8 cellular contexts compared by ENCODE assay signal in genomic region chr12:39620664-39621658, GRCh38. TPM values are rescaled to one million over a fixed set of nuclear protein-coding genes. Genes with fewer than 3 reads are reported as not detected.
A peak's percentile ranks its signal among the peaks of the same experiment; 100 is the strongest.
DNase-seq lines count a peak whose midpoint lies in the region; ATAC-seq, FAIRE-seq and TF ChIP-seq lines count a peak whose summit lies in the region.

No MANE protein-coding gene starts in this region.

- TF ChIP-seq CTCF in colonic mucosa (IDR thresholded peaks at IDR 0.05): no peak
- TF ChIP-seq CTCF in neural crest cell (conservative IDR thresholded peaks at IDR 0.05): no peak

- peak overlapping the region; percentile 35 for H3K4me3 ChIP-seq in colonic mucosa

- no peaks in the 10 kb centered on the region for H3K9me3 Mint-ChIP-seq in neural crest cell

- peak overlapping the region; percentile 65 for H3K27ac ChIP-seq in colonic mucosa

- H3K9ac ChIP-seq in colonic mucosa (ENCODE audit: low read depth in 2 of 2, low read length in 2 of 2): peak overlapping the region; percentile 6 to 78

- no peak for TF ChIP-seq POLR2A in H54 (IDR thresholded peaks at IDR 0.05; ENCODE audit: low read depth, low read length)

- peaks cover 8% of the 10 kb centered on the region for H3K4me1 Mint-ChIP-seq in neural crest cell

- H3K27me3 ChIP-seq in colonic mucosa: no peaks in the 10 kb centered on the region

- H3K9me3 ChIP-seq in colonic mucosa: no peaks in the 10 kb centered on the region

- intact Hi-C loops in colonic mucosa (cut with DNase I): no loop called here

- H3K27me3 Mint-ChIP-seq in neural crest cell (ENCODE audit: low read depth): no peaks in the 10 kb centered on the region

- no peak overlapping the region for H3K27ac Mint-ChIP-seq in neural crest cell (ENCODE audit: unreplicated experiment)

- no peaks in the 10 kb centered on the region for H3K36me3 ChIP-seq in colonic mucosa

- DNase-seq in T-helper 1 cell (peak in 4 of 5 donors; percentile 16 to 83 (median 23)), colonic mucosa (no peak), neural crest cell (ENCODE audit: low read depth, low spot score) (no peak), NCI-H1417 treated with DMSO at 0.1 percent for 48 hours (lab: John Stamatoyannopoulos, UW) (no peak), H54 (ENCODE audit: insufficient read length, low spot score) (no peak), HPDE6-E6E7 (ENCODE audit: extremely low spot score) (no peak)

- H3K36me3 Mint-ChIP-seq in neural crest cell (ENCODE audit: low read depth): no peaks in the 10 kb centered on the region

- no peak for FAIRE-seq in H54 (lab: Jason Lieb, UNC)

- H3K4me3 Mint-ChIP-seq in neural crest cell: peak overlapping the region; percentile 52

- ATAC-seq in GM18508 (IDR thresholded peaks at IDR 0.05; ENCODE audit: insufficient read depth, unreplicated experiment): peak; percentile 31
- ATAC-seq in HG02759 (IDR thresholded peaks at IDR 0.05; ENCODE audit: unreplicated experiment): peak; percentile 31

- H3K4me1 ChIP-seq in colonic mucosa: no peaks in the 10 kb centered on the region

RNA-seq across cellular contexts. Expression of gene ABCD2, which starts 1.4 kb away (rescaled TPM):
- total RNA-seq in colonic mucosa (under 1 TPM; 0.17 to 0.19 TPM), neural crest cell (0.70 and 0.80 TPM in 2 replicates)

Comparison
In these comparisons a context has a peak if more than half of its experiments do, and no peak if none do; other contexts are left out.
1. DNase-seq: peak in T-helper 1 cell (4 of 5); none in colonic mucosa (single experiment), neural crest cell (single experiment), NCI-H1417 treated with DMSO at 0.1 percent for 48 hours (single experiment), H54 (single experiment) and HPDE6-E6E7 (single experiment).